1 cellular context compared by ENCODE assay signal in the genomic region with DNA sequence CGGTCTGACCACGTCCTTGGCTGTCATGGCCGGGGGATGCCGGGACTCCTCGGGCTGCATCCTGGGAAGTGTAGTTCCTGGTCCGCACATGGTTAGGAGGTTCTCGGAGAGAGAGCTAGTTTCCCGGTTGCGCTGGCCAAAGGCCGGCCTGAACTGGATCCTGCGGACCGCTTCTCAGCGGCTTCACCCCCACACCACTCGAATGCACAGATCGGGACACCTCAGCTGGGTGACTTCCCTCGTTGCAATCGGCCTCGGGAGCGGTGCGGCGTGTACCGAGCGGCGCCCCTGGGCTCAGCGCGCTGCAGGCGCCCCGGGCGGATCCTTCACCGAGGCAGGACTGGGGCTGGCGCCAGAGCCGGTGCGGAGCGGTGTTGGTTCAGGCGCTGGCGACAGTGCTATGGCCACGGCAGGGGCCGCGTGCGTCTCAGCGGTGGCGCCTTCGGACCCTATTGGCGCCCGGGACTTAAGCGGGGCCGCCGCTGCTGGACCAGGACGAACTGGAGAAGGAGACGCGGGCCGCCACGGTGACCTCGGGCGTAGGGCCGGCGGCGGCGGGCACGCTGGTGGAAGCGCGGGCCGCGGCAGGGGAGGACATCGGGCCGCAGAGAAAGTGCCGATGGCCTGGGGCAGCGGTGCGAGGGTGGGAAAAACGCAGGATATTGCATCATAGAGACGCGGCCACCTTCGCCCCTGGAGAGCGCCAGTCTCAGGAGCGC.
A peak's percentile ranks its signal among the peaks of the same experiment; 100 is the strongest.
TF ChIP-seq lines count a peak whose summit lies in the region.

No MANE protein-coding gene starts in this region.

TF ChIP-seq in H1, 55 proteins besides CTCF, POLR2A, EP300 and RAD21:
- TF ChIP-seq CEBPB (IDR thresholded peaks at IDR 0.05; ENCODE audit: low read depth, low read length) (peak; percentile 81), PHF8 (conservative IDR thresholded peaks at IDR 0.05; ENCODE audit: low read depth, low read length) (peak; percentile 79), SP1 (IDR thresholded peaks at IDR 0.05; ENCODE audit: low read depth, low read length) (no peak), CREB1 (IDR thresholded peaks at IDR 0.05) (peak; percentile 84), CHD2 (IDR thresholded peaks at IDR 0.05; ENCODE audit: low read length) (0 out of 2 replicates have a peak, but pooled peaks have one; percentile 33), POLR2AphosphoS5 (IDR thresholded peaks at IDR 0.05; ENCODE audit: low read depth, low read length) (peak; percentile 93), YY1 (IDR thresholded peaks at IDR 0.05; ENCODE audit: low read depth, low read length) (peak; percentile 91), RBBP5 (IDR thresholded peaks at IDR 0.05; ENCODE audit: borderline replicate concordance, low read depth, low read length) (no peak), SP4 (IDR thresholded peaks at IDR 0.05; ENCODE audit: low read length) (peak; percentile 89), BACH1 (IDR thresholded peaks at IDR 0.05; ENCODE audit: low read length) (no peak), KDM4A (IDR thresholded peaks at IDR 0.05; ENCODE audit: low read depth, low read length, severe bottlenecking) (peak; percentile 71), ASH2L (IDR thresholded peaks at IDR 0.05; ENCODE audit: low read length) (peak; percentile 85), SIX5 (IDR thresholded peaks at IDR 0.05; ENCODE audit: low read depth, low read length) (peak; percentile 85), TBP (IDR thresholded peaks at IDR 0.05; ENCODE audit: low read depth, low read length) (peak; percentile 75), BCL11A (IDR thresholded peaks at IDR 0.05; ENCODE audit: low read depth in 2 of 2, low read length in 2 of 2) (no peak), JUND (IDR thresholded peaks at IDR 0.05; ENCODE audit: low read length) (0 out of 2 replicates have a peak, but pooled peaks have one; percentile 39), KDM5A (IDR thresholded peaks at IDR 0.05; ENCODE audit: low read length) (no peak), TAF7 (optimal IDR thresholded peaks at IDR 0.05; ENCODE audit: borderline replicate concordance, low read depth, low read length) (peak; percentile 75), TAF1 (IDR thresholded peaks at IDR 0.05; ENCODE audit: low read depth, low read length) (peak; percentile 82), SIN3A (conservative IDR thresholded peaks at IDR 0.05 in 1 of 2, IDR thresholded peaks at IDR 0.05 in 1 of 2; ENCODE audit: low read depth in 1 of 2, low read length in 2 of 2) (peak; percentile 65 to 95; a peak in 3 of 4 replicates), CBX8 (IDR thresholded peaks at IDR 0.05; ENCODE audit: borderline replicate concordance, low read depth, low read length) (no peak)
- TF ChIP-seq, protein P1, sequence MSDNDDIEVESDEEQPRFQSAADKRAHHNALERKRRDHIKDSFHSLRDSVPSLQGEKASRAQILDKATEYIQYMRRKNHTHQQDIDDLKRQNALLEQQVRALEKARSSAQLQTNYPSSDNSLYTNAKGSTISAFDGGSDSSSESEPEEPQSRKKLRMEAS (IDR thresholded peaks at IDR 0.05), result peak; percentile 89
- TF ChIP-seq, protein P2, sequence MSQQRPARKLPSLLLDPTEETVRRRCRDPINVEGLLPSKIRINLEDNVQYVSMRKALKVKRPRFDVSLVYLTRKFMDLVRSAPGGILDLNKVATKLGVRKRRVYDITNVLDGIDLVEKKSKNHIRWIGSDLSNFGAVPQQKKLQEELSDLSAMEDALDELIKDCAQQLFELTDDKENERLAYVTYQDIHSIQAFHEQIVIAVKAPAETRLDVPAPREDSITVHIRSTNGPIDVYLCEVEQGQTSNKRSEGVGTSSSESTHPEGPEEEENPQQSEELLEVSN (IDR thresholded peaks at IDR 0.05), result peak; percentile 72
